ENCODE assay signal across 12 cellular contexts in the genomic region with DNA sequence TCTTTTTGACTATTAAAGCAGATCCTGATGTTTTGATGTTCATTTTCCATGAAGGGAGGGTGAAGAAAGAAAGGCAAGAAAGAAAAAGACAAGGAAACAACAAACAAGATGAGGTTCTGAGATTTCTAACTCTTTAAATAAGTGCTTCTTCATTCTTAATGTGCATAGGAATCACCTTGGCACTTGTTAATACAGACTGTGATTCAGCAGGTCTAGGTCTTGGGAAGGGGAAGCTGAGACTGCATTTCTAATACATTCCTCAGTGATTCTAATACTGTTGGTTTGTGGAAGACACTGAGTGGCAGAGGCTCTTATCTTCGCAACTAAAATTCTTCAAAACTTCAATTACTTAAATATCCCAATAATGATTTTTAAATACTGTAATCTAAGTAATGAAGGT.
A peak's percentile ranks its signal among the peaks of the same experiment; 100 is the strongest.
DNase-seq lines count a peak whose midpoint lies in the region; ATAC-seq, FAIRE-seq and TF ChIP-seq lines count a peak whose summit lies in the region.
"Had no signal": no experiment of that assay in that cellular context is flagged by ENCODE, and none has a peak within 500 bp of the region (broad histone marks: within the 10 kb centered on the region; RNA-seq: fewer than 3 reads in every experiment).

No MANE protein-coding gene starts in this region.

- H3K9me3 ChIP-seq in GM12878 (replicated peaks; ENCODE audit: control insufficient read depth, insufficient read depth, low read length) (no peaks in the 10 kb centered on the region; the same call in 2 of the 3 replicates), keratinocyte (ENCODE audit: control insufficient read depth, low read depth, low read length) (no peaks in the 10 kb centered on the region), stomach smooth muscle (ENCODE audit: control insufficient read depth in 2 of 2, low read length in 2 of 2) (no peaks in the 10 kb centered on the region), tibial nerve (peaks cover 0 to 5% (median 0%) of the 10 kb centered on the region in 4 donors)
- H3K9me3 ChIP-seq: right atrium auricular region, vagina had no signal

- H3K36me3 ChIP-seq in GM12878 (ENCODE audit: control insufficient read depth in 2 of 2, insufficient read depth in 2 of 2, low read length in 1 of 2) = no peaks in the 10 kb centered on the region
- H3K36me3 ChIP-seq in keratinocyte (ENCODE audit: control insufficient read depth in 2 of 2, extremely low read depth in 1 of 2, insufficient read depth in 2 of 2, low read length in 2 of 2) = no peaks in the 10 kb centered on the region
- H3K36me3 ChIP-seq in stomach smooth muscle (ENCODE audit: control insufficient read depth in 2 of 2, insufficient read depth in 2 of 2, low read length in 2 of 2) = peaks cover 3 to 6% of the 10 kb centered on the region in 2 donors
- peaks cover 0 to 27% (median 0%) of the 10 kb centered on the region in 3 donors for H3K36me3 ChIP-seq in tibial nerve
- H3K36me3 ChIP-seq: vagina had no signal

- H3K27ac ChIP-seq in GM12878 (ENCODE audit: control insufficient read depth, insufficient read depth) = no peak overlapping the region
- H3K27ac ChIP-seq in keratinocyte (ENCODE audit: control insufficient read depth, insufficient read depth, low read length) = peak overlapping the region; percentile 85
- peak overlapping the region; percentile 4 for H3K27ac ChIP-seq in stomach smooth muscle (ENCODE audit: low read length)
- peak overlapping the region in 2 of 4 donors; percentile 5 to 20 for H3K27ac ChIP-seq in tibial nerve
- H3K27ac ChIP-seq: left ventricle myocardium inferior, right atrium auricular region, RWPE1, vagina had no signal

- dilution Hi-C loops in keratinocyte (cut with MboI; ENCODE audit: extremely low pct_ligation_motif_present, low sequenced_read_pairs) = no loop called here

- no peak for TF ChIP-seq RAD21 in GM12878 (IDR thresholded peaks at IDR 0.05; ENCODE audit: insufficient read depth, low read depth, low read length)

- BruUV-seq in GM12878 (replicated peaks; lab: Mats Ljungman, UMichigan) = no TSS peak

- H4K20me1 ChIP-seq in GM12878 (ENCODE audit: control insufficient read depth, insufficient read depth) (no peaks in the 10 kb centered on the region), keratinocyte (ENCODE audit: control insufficient read depth, extremely low read depth, insufficient read depth, low read length) (no peaks in the 10 kb centered on the region)

- peak; percentile 24 for ATAC-seq in GM12878
- ATAC-seq in esophagus mucosa = no peak

- SMC1A ChIA-PET in GM12878 (lab: Charles Lee; ENCODE audit: uncharacterized antibody, unreplicated experiment) = interaction anchor here (1.0 to 1.5 kb wide), 6 partner anchors 11 to 336 kb away, joined by 3 to 5 read pairs (median 3); no protein-coding TSS in a partner anchor

- RAD21 ChIA-PET in GM12878 (lab: Charles Lee; ENCODE audit: unreplicated experiment) = no interaction called here

- WGBS in GM12878 (ENCODE audit: insufficient coverage, insufficient replicate concordance, low lambda C conversion rate, missing lambda C conversion rate) = 100% methylated on average over 1 of the region's 1 CpG
- 92 to 93% methylated on average over 1 of the region's 1 CpG for WGBS in tibial nerve, 2 donors

- H3K4me3 ChIP-seq in GM12878 = no peak overlapping the region
- peak overlapping the region in 1 of 3 experiments; percentile 21 for H3K4me3 ChIP-seq in keratinocyte (ENCODE audit: control insufficient read depth in 2 of 3, extremely low read depth in 1 of 3, insufficient read depth in 2 of 3, low read depth in 1 of 3, low read length in 3 of 3)
- no peak overlapping the region for H3K4me3 ChIP-seq in stomach smooth muscle (ENCODE audit: low read length in 2 of 2)
- H3K4me3 ChIP-seq in tibial nerve = no peak overlapping the region
- H3K4me3 ChIP-seq: left ventricle myocardium inferior, right atrium auricular region, vagina had no signal

- H3K4me1 ChIP-seq in GM12878 (ENCODE audit: control insufficient read depth, insufficient read depth, low read length) = peaks cover 9% of the 10 kb centered on the region
- peaks cover 16% of the 10 kb centered on the region for H3K4me1 ChIP-seq in keratinocyte (ENCODE audit: control insufficient read depth, extremely low read depth, insufficient read depth, low read length)
- H3K4me1 ChIP-seq in stomach smooth muscle (ENCODE audit: control insufficient read depth, insufficient read depth, low read length) = no peaks in the 10 kb centered on the region
- H3K4me1 ChIP-seq in tibial nerve = peaks cover 0 to 24% (median 7%) of the 10 kb centered on the region in 4 donors
- H3K4me1 ChIP-seq: right atrium auricular region had no signal

- DNase-seq in HCEC 1CT (peak; percentile 10), GM12878 (ENCODE audit: low read depth, low spot score) (no peak), keratinocyte (ENCODE audit: low read depth, low spot score) (no peak), tibial nerve (ENCODE audit: low spot score in 2 of 2) (no peak), mucosa of gallbladder (ENCODE audit: low spot score) (no peak)
- no peak for DNase-seq in activated T-cell treated with anti-CD3 and anti-CD28 coated beads, Interleukin-2, amount 50 U/mL, for 48 hours
- DNase-seq: left ventricle myocardium inferior had no signal

- no peaks in the 10 kb centered on the region for H3K9me1 ChIP-seq in keratinocyte (ENCODE audit: control insufficient read depth, extremely low read depth, insufficient read depth, low read length)

- intact Hi-C loops in GM12878 (cut with micrococcal nuclease; ENCODE audit: unreplicated experiment) = loop anchor here (5.0 kb wide), 1 partner anchor 121 kb away; no protein-coding TSS in a partner anchor

- TF ChIP-seq EP300 in GM12878 (IDR thresholded peaks at IDR 0.05; ENCODE audit: borderline replicate concordance in 1 of 2, control insufficient read depth in 1 of 2, low read depth in 2 of 2, low read length in 2 of 2) (no peak; a peak in 1 of 4 replicates), tibial nerve (IDR thresholded peaks at IDR 0.05) (no peak)

- H3K4me2 ChIP-seq in GM12878 (ENCODE audit: control insufficient read depth, insufficient read depth) (no peak overlapping the region), keratinocyte (ENCODE audit: control insufficient read depth, extremely low read depth, insufficient read depth, low read depth, low read length) (peak overlapping the region; percentile 57)

- H3K79me2 ChIP-seq in GM12878 (ENCODE audit: control insufficient read depth, insufficient read depth, low read length) (no peaks in the 10 kb centered on the region), keratinocyte (ENCODE audit: control insufficient read depth, insufficient read depth, low read length) (no peaks in the 10 kb centered on the region)

- TF ChIP-seq POLR2A in GM12878 (IDR thresholded peaks at IDR 0.05; ENCODE audit: low read depth, low read length) = no peak
- no peak for TF ChIP-seq POLR2A in tibial nerve (IDR thresholded peaks at IDR 0.05)

- H3K9ac ChIP-seq in GM12878 (ENCODE audit: control insufficient read depth, insufficient read depth, low read length) = no peak overlapping the region
- no peak overlapping the region for H3K9ac ChIP-seq in keratinocyte (ENCODE audit: control insufficient read depth, extremely low read depth, insufficient read depth, low read length)
- H3K9ac ChIP-seq in stomach smooth muscle (ENCODE audit: low read length in 2 of 2) = no peak overlapping the region

- FAIRE-seq in GM12878 (lab: Jason Lieb, UNC) = no peak
- FAIRE-seq in keratinocyte (lab: Jason Lieb, UNC) = no peak

- POLR2A ChIA-PET in GM12878 (lab: Charles Lee) = no interaction called here

- no peak for TF ChIP-seq CTCF in GM12878 (IDR thresholded peaks at IDR 0.05 in 2 of 3, conservative IDR thresholded peaks at IDR 0.05 in 1 of 3; ENCODE audit: control insufficient read depth in 2 of 3, extremely low read depth in 1 of 3, insufficient read depth in 1 of 3, low read depth in 3 of 3, low read length in 3 of 3)
- no peak for TF ChIP-seq CTCF in keratinocyte (optimal IDR thresholded peaks at IDR 0.05 in 1 of 3, IDR thresholded peaks at IDR 0.05 in 1 of 3, conservative IDR thresholded peaks at IDR 0.05 in 1 of 3; ENCODE audit: extremely low read depth in 1 of 3, insufficient read depth in 2 of 3, low read length in 3 of 3)
- no peak for TF ChIP-seq CTCF in tibial nerve (IDR thresholded peaks at IDR 0.05)

- in situ Hi-C loops in GM12878 (cut with MboI) = no loop called here

- H2AFZ ChIP-seq in GM12878 (ENCODE audit: control insufficient read depth, low read depth, low read length) (no peak overlapping the region), keratinocyte (ENCODE audit: control insufficient read depth, low read length) (no peak overlapping the region)

- CTCF ChIA-PET in GM12878 (lab: Yijun Ruan, JAX) = interaction anchor here (0.9 to 11.3 kb wide), 5 partner anchors 9 to 254 kb away, joined by 3 to 76 read pairs (median 3); no protein-coding TSS in a partner anchor

- no peaks in the 10 kb centered on the region for H3K27me3 ChIP-seq in GM12878 (replicated peaks in 1 of 2; ENCODE audit: control insufficient read depth in 2 of 2, insufficient read depth in 2 of 2, low read length in 1 of 2)
- H3K27me3 ChIP-seq in keratinocyte (ENCODE audit: control insufficient read depth, extremely low read depth, insufficient read depth, low read length) = no peaks in the 10 kb centered on the region
- no peaks in the 10 kb centered on the region for H3K27me3 ChIP-seq in stomach smooth muscle (ENCODE audit: control insufficient read depth in 1 of 2, insufficient read depth in 2 of 2, low read length in 2 of 2)
- H3K27me3 ChIP-seq in tibial nerve = no peaks in the 10 kb centered on the region
- H3K27me3 ChIP-seq: right atrium auricular region, vagina had no signal

TF ChIP-seq in GM12878, 131 proteins besides CTCF, POLR2A, EP300 and RAD21 (continues in another document):
- no peak for TF ChIP-seq IRF4 (IDR thresholded peaks at IDR 0.05; ENCODE audit: low read depth, low read length)
- no peak for TF ChIP-seq CREM (IDR thresholded peaks at IDR 0.05; ENCODE audit: low read depth)
- no peak for TF ChIP-seq STAT1 (conservative IDR thresholded peaks at IDR 0.05)
- TF ChIP-seq NFIC (IDR thresholded peaks at IDR 0.05; ENCODE audit: low read depth, low read length) = no peak
- no peak for TF ChIP-seq NFYA (IDR thresholded peaks at IDR 0.05; ENCODE audit: borderline replicate concordance, low read depth, low read length)
- no peak for TF ChIP-seq RELB (IDR thresholded peaks at IDR 0.05; ENCODE audit: low read depth)
- no peak for TF ChIP-seq SP1 (IDR thresholded peaks at IDR 0.05; ENCODE audit: low read depth, low read length)
